8 cellular contexts compared by ENCODE assay signal in genomic region chr20:44810391-44811149, GRCh38. TPM values are rescaled to one million over a fixed set of nuclear protein-coding genes. Genes with fewer than 3 reads are reported as not detected.
A peak's percentile ranks its signal among the peaks of the same experiment; 100 is the strongest.
DNase-seq lines count a peak whose midpoint lies in the region; ATAC-seq and TF ChIP-seq lines count a peak whose summit lies in the region.

Gene RIMS4 (minus strand): TSS chr20:44810546. CDS start chr20:44810271, 275 bp downstream.

- peaks cover 0 to 8% of the 10 kb centered on the region in 2 donors for H3K36me3 Mint-ChIP-seq in CD14-positive monocyte

- H3K27me3 ChIP-seq in HUES64 (ENCODE audit: insufficient read depth, low read length), result peaks cover 59% of the 10 kb centered on the region
- H3K27me3 ChIP-seq in adipocyte (replicated peaks; ENCODE audit: control insufficient read depth, insufficient read depth, low read length), result peaks cover 47% of the 10 kb centered on the region

- H3K9me3 ChIP-seq in HUES64 (ENCODE audit: insufficient read depth, low read depth, low read length) (no peaks in the 10 kb centered on the region), adipocyte (ENCODE audit: control insufficient read depth, low read length) (peaks cover 18% of the 10 kb centered on the region), mucosa of descending colon (peaks cover 7% of the 10 kb centered on the region)

- no peak for TF ChIP-seq CTCF in CD14-positive monocyte (IDR thresholded peaks at IDR 0.05)
- TF ChIP-seq CTCF in mucosa of descending colon (IDR thresholded peaks at IDR 0.05), result no peak

- H3K27me3 Mint-ChIP-seq in CD14-positive monocyte (ENCODE audit: low read depth in 3 of 3), result peaks cover 58 to 73% (median 66%) of the 10 kb centered on the region in 3 donors

- WGBS in HUES64, result 6% methylated on average over 89 of the region's 89 CpGs

- H3K27ac Mint-ChIP-seq in CD14-positive monocyte, result no peak within 1 kb of the TSS

- H3K4me3 ChIP-seq in HUES64 (ENCODE audit: low read length), result peak within 1 kb of the TSS; percentile 67
- H3K4me3 ChIP-seq in adipocyte (ENCODE audit: low read length), result peak within 1 kb of the TSS; percentile 43
- H3K4me3 ChIP-seq in mucosa of descending colon, result no peak within 1 kb of the TSS

- no peaks in the 10 kb centered on the region for H3K4me1 Mint-ChIP-seq in CD14-positive monocyte

- H3K9me3 Mint-ChIP-seq in CD14-positive monocyte, result peaks cover 2 to 21% (median 9%) of the 10 kb centered on the region in 7 donors

- H3K27ac ChIP-seq in HUES64 (ENCODE audit: low read depth, low read length), result no peak within 1 kb of the TSS

- intact Hi-C loops in CD14-positive monocyte (cut with micrococcal nuclease) (no loop called here), mucosa of descending colon (cut with DNase I, micrococcal nuclease) (no loop called here)

- H3K9ac ChIP-seq in HUES64 (ENCODE audit: low read depth, low read length), result no peak within 1 kb of the TSS; the same call in 1 of the 2 replicates
- no peak within 1 kb of the TSS for H3K9ac ChIP-seq in adipocyte (ENCODE audit: low read length)

- H3K4me1 ChIP-seq in HUES64 (ENCODE audit: insufficient read depth, low read length) (peaks cover 3% of the 10 kb centered on the region; the same call in 1 of the 2 replicates), adipocyte (ENCODE audit: control insufficient read depth, insufficient read depth, low read length) (peaks cover 9% of the 10 kb centered on the region), mucosa of descending colon (ENCODE audit: low read depth) (peaks cover 2% of the 10 kb centered on the region)

- ATAC-seq in mucosa of descending colon, result peak; percentile 53
- ATAC-seq in GM21825 (IDR thresholded peaks at IDR 0.05; ENCODE audit: unreplicated experiment), result no peak
- ATAC-seq in GM19467 (IDR thresholded peaks at IDR 0.05; ENCODE audit: unreplicated experiment), result no peak
- ATAC-seq in HG03378 (IDR thresholded peaks at IDR 0.05; ENCODE audit: unreplicated experiment), result no peak

- peak within 1 kb of the TSS in 1 of 2 donors; percentile 79 for H3K4me3 Mint-ChIP-seq in CD14-positive monocyte

- DNase-seq in CD14-positive monocyte (ENCODE audit: low spot score) (peak; percentile 24), adipocyte (ENCODE audit: low read depth) (peak; percentile 38), mucosa of descending colon (no peak), NCI-H1048 (lab: John Stamatoyannopoulos, UW) (no peak)

- H3K36me3 ChIP-seq in HUES64 (ENCODE audit: insufficient read depth, low read length), result no peaks in the 10 kb centered on the region
- no peaks in the 10 kb centered on the region for H3K36me3 ChIP-seq in adipocyte (ENCODE audit: control insufficient read depth, insufficient read depth, low read length, severe bottlenecking)
- H3K36me3 ChIP-seq in mucosa of descending colon (ENCODE audit: low read depth), result no peaks in the 10 kb centered on the region

RNA-seq across cellular contexts. Expression of gene RIMS4, which starts in this region (rescaled TPM):
- polyA plus RNA-seq in CD14-positive monocyte, result not detected
- 7.1 TPM for polyA plus RNA-seq in HUES64 (2013, experiment 1 of 2)
- 9.7 TPM for polyA plus RNA-seq in HUES64 (2013, experiment 2 of 2)
- 1 to 10 TPM in 2 of 3 donors, under 1 TPM in 1; 0.51 to 2.0 (median 1.4) TPM for total RNA-seq in mucosa of descending colon

Comparison
In these comparisons a context has a peak if more than half of its experiments do, and no peak if none do; other contexts are left out.
1. Peak in DNase-seq in CD14-positive monocyte; RNA of the gene not detected or under 1 TPM.